In the genomic region with DNA sequence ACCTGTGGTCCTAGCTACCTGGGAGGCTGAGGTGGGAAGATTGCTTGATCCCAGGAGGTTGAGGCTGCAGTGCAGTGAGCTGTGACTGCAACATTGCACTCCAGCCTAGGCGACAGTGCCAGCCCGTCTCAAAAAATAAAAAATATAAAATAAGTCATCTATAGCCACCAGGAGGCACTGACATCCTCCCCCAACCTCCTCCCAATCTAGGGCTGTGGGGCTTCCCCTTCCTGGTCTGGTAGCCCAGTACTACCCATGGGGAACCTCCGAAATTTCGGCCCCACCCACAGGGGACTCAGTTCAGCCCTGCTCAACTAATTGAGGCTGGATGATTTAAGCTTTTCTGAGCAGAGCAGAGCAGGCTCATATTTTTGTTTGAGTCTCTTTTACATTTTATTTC, we compare ENCODE assay signal across 8 cellular contexts. TPM values are rescaled to one million over a fixed set of nuclear protein-coding genes. Genes with fewer than 3 reads are reported as not detected.
DNase-seq lines count a peak whose midpoint lies in the region; ATAC-seq and TF ChIP-seq lines count a peak whose summit lies in the region.

No MANE protein-coding gene starts in this region.

- peak; percentile 63 for ATAC-seq in GM19023 (IDR thresholded peaks at IDR 0.05; ENCODE audit: unreplicated experiment)
- ATAC-seq in IMR-90 (ENCODE audit: low read depth), result no peak
- ATAC-seq in HG03457 (IDR thresholded peaks at IDR 0.05; ENCODE audit: unreplicated experiment), result no peak

- no peak overlapping the region for H4K5ac ChIP-seq in IMR-90 (ENCODE audit: low read depth, low read length)

- dilution Hi-C loops in IMR-90 (cut with HindIII; ENCODE audit: low sequenced_read_pairs, unreplicated experiment), result no loop called here

- H3K14ac ChIP-seq in IMR-90 (replicated peaks; ENCODE audit: low read depth, low read length), result no peak overlapping the region

- H3K36me3 ChIP-seq in IMR-90 (ENCODE audit: control insufficient read depth, insufficient read depth, low read length), result no peaks in the 10 kb centered on the region

- peaks cover 3% of the 10 kb centered on the region for H3K4me1 ChIP-seq in IMR-90 (ENCODE audit: control insufficient read depth, insufficient read depth, low read length)

- H3K18ac ChIP-seq in IMR-90 (ENCODE audit: low read depth, low read length), result no peak overlapping the region

- H2BK120ac ChIP-seq in IMR-90 (ENCODE audit: low read depth, low read length), result no peak overlapping the region

- CTCF ChIA-PET in IMR-90 (lab: Yijun Ruan, JAX), result no interaction called here

- H3K23ac ChIP-seq in IMR-90 (ENCODE audit: low read depth, low read length), result no peak overlapping the region

- H3K27ac ChIP-seq in IMR-90 (ENCODE audit: insufficient read depth, low read length), result no peak overlapping the region

- H2BK20ac ChIP-seq in IMR-90 (ENCODE audit: low read depth, low read length), result no peak overlapping the region

- no peak overlapping the region for H2BK5ac ChIP-seq in IMR-90 (ENCODE audit: low read depth, low read length, poor library complexity, severe bottlenecking)

- no peak overlapping the region for H4K8ac ChIP-seq in IMR-90 (ENCODE audit: low read depth in 2 of 2, low read length in 2 of 2)

- intact Hi-C loops in IMR-90 (cut with micrococcal nuclease), result no loop called here

- H4K91ac ChIP-seq in IMR-90 (ENCODE audit: insufficient read depth, low read depth, low read length), result no peak overlapping the region

- POLR2A ChIA-PET in IMR-90 (lab: Charles Lee; ENCODE audit: unreplicated experiment), result no interaction called here

- peaks cover 46% of the 10 kb centered on the region for H3K27me3 ChIP-seq in IMR-90 (ENCODE audit: control insufficient read depth, insufficient read depth, low read length)

- no peak for TF ChIP-seq RAD21 in IMR-90 (IDR thresholded peaks at IDR 0.05; ENCODE audit: low read length)

- peak; percentile 16; the same call in 1 of the 2 replicates for TF ChIP-seq CTCF in IMR-90 (conservative IDR thresholded peaks at IDR 0.05; ENCODE audit: low read depth, low read length)

- H2AFZ ChIP-seq in IMR-90 (replicated peaks; ENCODE audit: low read length, poor library complexity), result no peak overlapping the region

- H3K9me3 ChIP-seq in IMR-90 (ENCODE audit: control insufficient read depth, insufficient read depth, low read length), result no peaks in the 10 kb centered on the region

- no peak for TF ChIP-seq POLR2A in IMR-90 (IDR thresholded peaks at IDR 0.05; ENCODE audit: low read depth, low read length)

- H3K79me1 ChIP-seq in IMR-90 (ENCODE audit: low read depth in 1 of 2, low read length in 2 of 2), result no peaks in the 10 kb centered on the region

- no peak overlapping the region for H3K4ac ChIP-seq in IMR-90 (ENCODE audit: low read depth, low read length)

- H3K4me3 ChIP-seq in IMR-90 (ENCODE audit: insufficient read depth, low read depth, low read length), result no peak overlapping the region

- H2AK5ac ChIP-seq in IMR-90 (ENCODE audit: low read depth, low read length), result no peak overlapping the region

- peaks cover 13% of the 10 kb centered on the region for H3K9me1 ChIP-seq in IMR-90 (ENCODE audit: insufficient read depth, low read length)

- H2BK15ac ChIP-seq in IMR-90 (ENCODE audit: low read depth, low read length), result no peak overlapping the region

- no peak overlapping the region for H3K4me2 ChIP-seq in IMR-90 (ENCODE audit: low read depth, low read length)

- no peaks in the 10 kb centered on the region for H4K20me1 ChIP-seq in IMR-90 (ENCODE audit: insufficient read depth, low read length)

- H3K9ac ChIP-seq in IMR-90 (ENCODE audit: low read depth, low read length), result no peak overlapping the region

- no CpG with 5 or more reads among the region's 4 CpGs for WGBS in IMR-90 (ENCODE audit: extremely low coverage in 2 of 2, insufficient read length in 1 of 2), 2 experiments

- no peak overlapping the region for H3K56ac ChIP-seq in IMR-90 (ENCODE audit: extremely low read depth, insufficient read depth, low read length)

- peak; percentile 58 for DNase-seq in ACHN
- DNase-seq in IMR-90, result no peak
- DNase-seq in activated CD4-positive, alpha-beta T cell treated with anti-CD3 and anti-CD28 coated beads, Interleukin-2, amount 50 U/mL, for 1 hour, result peak; percentile 46
- DNase-seq in germinal center (ENCODE audit: low spot score), result peak; percentile 88
- DNase-seq in Ammon's horn (ENCODE audit: low spot score), result no peak
- DNase-seq in NCI-H146 treated with DMSO at 0.1 percent for 48 hours (lab: John Stamatoyannopoulos, UW; ENCODE audit: unreplicated experiment), result no peak

- in situ Hi-C loops in ACHN (cut with HindIII; ENCODE audit: low pct_ligation_motif_present, low pct_unique_long_range_greater_than_20kb, low sequenced_read_pairs) (no loop called here), IMR-90 (cut with MboI; ENCODE audit: low sequenced_read_pairs) (no loop called here)

- BruUV-seq in IMR-90 (replicated peaks; lab: Mats Ljungman, UMichigan), result no TSS peak

- no peak overlapping the region for H2AK9ac ChIP-seq in IMR-90 (replicated peaks; ENCODE audit: low read depth, low read length, poor library complexity)

TF ChIP-seq in IMR-90, 13 proteins besides CTCF, POLR2A, EP300 and RAD21:
- no peak for TF ChIP-seq BHLHE40 (IDR thresholded peaks at IDR 0.05; ENCODE audit: low read depth, low read length)
- no peak for TF ChIP-seq RCOR1 (IDR thresholded peaks at IDR 0.05; ENCODE audit: insufficient replicate concordance, low read length)
- TF ChIP-seq, protein P1, sequence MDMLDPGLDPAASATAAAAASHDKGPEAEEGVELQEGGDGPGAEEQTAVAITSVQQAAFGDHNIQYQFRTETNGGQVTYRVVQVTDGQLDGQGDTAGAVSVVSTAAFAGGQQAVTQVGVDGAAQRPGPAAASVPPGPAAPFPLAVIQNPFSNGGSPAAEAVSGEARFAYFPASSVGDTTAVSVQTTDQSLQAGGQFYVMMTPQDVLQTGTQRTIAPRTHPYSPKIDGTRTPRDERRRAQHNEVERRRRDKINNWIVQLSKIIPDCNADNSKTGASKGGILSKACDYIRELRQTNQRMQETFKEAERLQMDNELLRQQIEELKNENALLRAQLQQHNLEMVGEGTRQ (IDR thresholded peaks at IDR 0.05; ENCODE audit: low read depth, low read length), result no peak
- TF ChIP-seq MXI1 (IDR thresholded peaks at IDR 0.05; ENCODE audit: borderline replicate concordance, low read depth, low read length), result no peak
- no peak for TF ChIP-seq SMC3 (IDR thresholded peaks at IDR 0.05; ENCODE audit: low read depth, low read length)
- TF ChIP-seq, protein P2, sequence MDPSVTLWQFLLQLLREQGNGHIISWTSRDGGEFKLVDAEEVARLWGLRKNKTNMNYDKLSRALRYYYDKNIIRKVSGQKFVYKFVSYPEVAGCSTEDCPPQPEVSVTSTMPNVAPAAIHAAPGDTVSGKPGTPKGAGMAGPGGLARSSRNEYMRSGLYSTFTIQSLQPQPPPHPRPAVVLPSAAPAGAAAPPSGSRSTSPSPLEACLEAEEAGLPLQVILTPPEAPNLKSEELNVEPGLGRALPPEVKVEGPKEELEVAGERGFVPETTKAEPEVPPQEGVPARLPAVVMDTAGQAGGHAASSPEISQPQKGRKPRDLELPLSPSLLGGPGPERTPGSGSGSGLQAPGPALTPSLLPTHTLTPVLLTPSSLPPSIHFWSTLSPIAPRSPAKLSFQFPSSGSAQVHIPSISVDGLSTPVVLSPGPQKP (IDR thresholded peaks at IDR 0.05; ENCODE audit: borderline replicate concordance, low read depth, low read length), result no peak
- TF ChIP-seq RFX5 (IDR thresholded peaks at IDR 0.05; ENCODE audit: low read depth, low read length), result no peak
- TF ChIP-seq FOS (IDR thresholded peaks at IDR 0.05; ENCODE audit: low read depth, low read length), result no peak
- no peak for TF ChIP-seq CEBPB (IDR thresholded peaks at IDR 0.05; ENCODE audit: low read depth, low read length)
- TF ChIP-seq CHD1 (IDR thresholded peaks at IDR 0.05; ENCODE audit: low read depth, low read length), result no peak
- TF ChIP-seq NFE2L2 (IDR thresholded peaks at IDR 0.05; ENCODE audit: low read depth, low read length), result no peak
- TF ChIP-seq MAZ (IDR thresholded peaks at IDR 0.05; ENCODE audit: borderline replicate concordance, low read depth, low read length), result no peak
- TF ChIP-seq MAFK (IDR thresholded peaks at IDR 0.05; ENCODE audit: low read depth, low read length), result no peak

RNA-seq across cellular contexts. Expression of a gene that starts 3.2 kb away (rescaled TPM):
- total RNA-seq in IMR-90 (2012; rRNA removed), result not detected in 2 replicates
- not detected in 2 replicates for polyA plus RNA-seq in IMR-90 (2012; rRNA removed)
- polyA plus RNA-seq in IMR-90 (2012; cell fraction: cytosol; rRNA removed), result not detected in 2 replicates
- polyA plus RNA-seq in IMR-90 (2012; cell fraction: nucleus; rRNA removed; ENCODE audit: low replicate concordance), result 0.02 and 0.12 TPM in 2 replicates

RNA-seq across cellular contexts. Expression of a gene that starts 16.5 kb away (rescaled TPM):
- 8.2 and 8.3 TPM in 2 replicates for total RNA-seq in IMR-90 (2012; rRNA removed)
- polyA plus RNA-seq in IMR-90 (2012; rRNA removed), result 12.7 and 14.5 TPM in 2 replicates
- polyA plus RNA-seq in IMR-90 (2012; cell fraction: cytosol; rRNA removed), result 9.2 and 18.7 TPM in 2 replicates
- 15.6 and 43.0 TPM in 2 replicates for polyA plus RNA-seq in IMR-90 (2012; cell fraction: nucleus; rRNA removed; ENCODE audit: low replicate concordance)

RNA-seq across cellular contexts. Expression of a gene that starts 30.4 kb away (rescaled TPM):
- total RNA-seq in IMR-90 (2012; rRNA removed), result 21.7 and 25.6 TPM in 2 replicates
- polyA plus RNA-seq in IMR-90 (2012; rRNA removed), result 95.7 and 99.9 TPM in 2 replicates
- polyA plus RNA-seq in IMR-90 (2012; cell fraction: cytosol; rRNA removed), result 129 and 155 TPM in 2 replicates
- 61.6 and 113 TPM in 2 replicates for polyA plus RNA-seq in IMR-90 (2012; cell fraction: nucleus; rRNA removed; ENCODE audit: low replicate concordance)

RNA-seq across cellular contexts. Expression of a gene that starts 39.0 kb away (rescaled TPM):
- total RNA-seq in IMR-90 (2012; rRNA removed), result 0.56 and 0.72 TPM in 2 replicates
- polyA plus RNA-seq in IMR-90 (2012; rRNA removed), result 4.0 and 4.1 TPM in 2 replicates
- polyA plus RNA-seq in IMR-90 (2012; cell fraction: cytosol; rRNA removed), result 2.3 and 4.0 TPM in 2 replicates
- 1.7 and 4.7 TPM in 2 replicates for polyA plus RNA-seq in IMR-90 (2012; cell fraction: nucleus; rRNA removed; ENCODE audit: low replicate concordance)

RNA-seq across cellular contexts. Expression of a gene that starts 49.5 kb away (rescaled TPM):
- total RNA-seq in IMR-90 (2012; rRNA removed), result not detected in 2 replicates
- 0.07 TPM in 2 replicates for polyA plus RNA-seq in IMR-90 (2012; rRNA removed)
- 0.03 and 0.07 TPM in 2 replicates for polyA plus RNA-seq in IMR-90 (2012; cell fraction: cytosol; rRNA removed)
- 0.50 and 0.57 TPM in 2 replicates for polyA plus RNA-seq in IMR-90 (2012; cell fraction: nucleus; rRNA removed; ENCODE audit: low replicate concordance)

Comparison
In these comparisons a context has a peak if more than half of its experiments do, and no peak if none do; other contexts are left out.
1. DNase-seq: peak in ACHN (single experiment), activated CD4-positive, alpha-beta T cell treated with anti-CD3 and anti-CD28 coated beads, Interleukin-2, amount 50 U/mL, for 1 hour (single experiment) and germinal center (single experiment); none in IMR-90 (single experiment), Ammon's horn (single experiment) and NCI-H146 treated with DMSO at 0.1 percent for 48 hours (single experiment).